ENCODE assay signal across 5 cellular contexts in genomic region chr14:92613681-92614260, GRCh38.
"Had no signal": no experiment of that assay in that cellular context is flagged by ENCODE, and none has a peak within 500 bp of the region (broad histone marks: within the 10 kb centered on the region; RNA-seq: fewer than 3 reads in every experiment).

No MANE protein-coding gene starts in this region.

- H3K27ac ChIP-seq: right atrium auricular region, upper lobe of right lung, VCaP had no signal

- H3K4me1 ChIP-seq: right atrium auricular region had no signal

- H3K27me3 ChIP-seq: right atrium auricular region, upper lobe of right lung had no signal

- H3K27ac Mint-ChIP-seq: activated naive CD8-positive, alpha-beta T cell treated with anti-CD3 and anti-CD28 coated beads, Interleukin-2, amount 10 ng/mL, durations not matched to agents 7 days and 5 days had no signal

- H3K36me3 ChIP-seq: right atrium auricular region had no signal

- H3K4me3 ChIP-seq: right atrium auricular region, skin epidermis, upper lobe of right lung had no signal

- H3K9me3 ChIP-seq: right atrium auricular region, upper lobe of right lung had no signal

- H3K27me3 Mint-ChIP-seq: activated naive CD8-positive, alpha-beta T cell treated with anti-CD3 and anti-CD28 coated beads, Interleukin-2, amount 10 ng/mL, durations not matched to agents 7 days and 5 days had no signal
